Comparison of ENCODE assay signal across 16 cellular contexts in genomic region chr21:38165466-38166213, GRCh38.
DNase-seq lines count a peak whose midpoint lies in the region; ATAC-seq and TF ChIP-seq lines count a peak whose summit lies in the region.
"Had no signal": no experiment of that assay in that cellular context is flagged by ENCODE, and none has a peak within 500 bp of the region (broad histone marks: within the 10 kb centered on the region; RNA-seq: fewer than 3 reads in every experiment).

No MANE protein-coding gene starts in this region.

- H4K20me1 ChIP-seq in IMR-90 (ENCODE audit: insufficient read depth, low read length), result no peaks in the 10 kb centered on the region

- intact Hi-C loops in IMR-90 (cut with micrococcal nuclease), result no loop called here

- H3K27me3 ChIP-seq in BE2C (no peaks in the 10 kb centered on the region), IMR-90 (ENCODE audit: control insufficient read depth, insufficient read depth, low read length) (peaks cover 6% of the 10 kb centered on the region; the same call in 1 of the 2 replicates), H7 (ENCODE audit: control insufficient read depth, insufficient read depth, low read length) (no peaks in the 10 kb centered on the region)
- H3K27me3 ChIP-seq: pancreas had no signal

- H2BK5ac ChIP-seq in IMR-90 (ENCODE audit: low read depth, low read length, poor library complexity, severe bottlenecking), result no peak overlapping the region

- H3K79me1 ChIP-seq in IMR-90 (ENCODE audit: low read depth in 1 of 2, low read length in 2 of 2), result no peaks in the 10 kb centered on the region

- H4K8ac ChIP-seq in IMR-90 (ENCODE audit: low read depth in 2 of 2, low read length in 2 of 2), result no peak overlapping the region

- no peak overlapping the region for H3K18ac ChIP-seq in IMR-90 (ENCODE audit: low read depth, low read length)

- H3K27ac Mint-ChIP-seq in glutamatergic neuron (ENCODE audit: unreplicated experiment), result peak overlapping the region; percentile 96
- H3K27ac Mint-ChIP-seq in activated CD4-positive, alpha-beta memory T cell treated with anti-CD3 and anti-CD28 coated beads, Interleukin-2, amount 10 ng/mL, durations not matched to agents 7 days and 5 days, result no peak overlapping the region
- H3K27ac Mint-ChIP-seq: activated CD4-positive, alpha-beta memory T cell treated with anti-CD3 and anti-CD28 coated beads for 36 hours; activated naive CD4-positive, alpha-beta T cell treated with anti-CD3 and anti-CD28 coated beads for 36 hours; T-cell had no signal

- no peak for TF ChIP-seq POLR2A in IMR-90 (IDR thresholded peaks at IDR 0.05; ENCODE audit: low read depth, low read length)

- H3K36me3 ChIP-seq in BE2C, result no peaks in the 10 kb centered on the region
- H3K36me3 ChIP-seq in IMR-90 (ENCODE audit: control insufficient read depth, insufficient read depth, low read length), result no peaks in the 10 kb centered on the region
- no peaks in the 10 kb centered on the region for H3K36me3 ChIP-seq in H7 (replicated peaks; ENCODE audit: control insufficient read depth, insufficient read depth, low read length)
- H3K36me3 ChIP-seq: pancreas had no signal

- no peak overlapping the region for H2AK9ac ChIP-seq in IMR-90 (replicated peaks; ENCODE audit: low read depth, low read length, poor library complexity)

- no peak for TF ChIP-seq CTCF in BE2C (IDR thresholded peaks at IDR 0.05; ENCODE audit: low read depth, low read length)
- no peak for TF ChIP-seq CTCF in IMR-90 (conservative IDR thresholded peaks at IDR 0.05; ENCODE audit: low read depth, low read length)
- no peak for TF ChIP-seq CTCF in cardiac fibroblast (IDR thresholded peaks at IDR 0.05; ENCODE audit: low read depth, low read length)
- TF ChIP-seq CTCF in glutamatergic neuron (IDR thresholded peaks at IDR 0.05; ENCODE audit: partially characterized antibody, unreplicated experiment), result no peak

- dilution Hi-C loops in IMR-90 (cut with HindIII; ENCODE audit: low sequenced_read_pairs, unreplicated experiment), result no loop called here

- WGBS in IMR-90 (ENCODE audit: extremely low coverage in 2 of 2, insufficient read length in 1 of 2), 2 experiments, result 50% methylated on average over 2 of the region's 11 CpGs; no CpG with 5 or more reads in 1 of the 2 experiments

- peaks cover 11% of the 10 kb centered on the region for H3K9me3 Mint-ChIP-seq in glutamatergic neuron (ENCODE audit: unreplicated experiment)
- no peaks in the 10 kb centered on the region for H3K9me3 Mint-ChIP-seq in activated CD4-positive, alpha-beta memory T cell treated with anti-CD3 and anti-CD28 coated beads, Interleukin-2, amount 10 ng/mL, durations not matched to agents 7 days and 5 days
- H3K9me3 Mint-ChIP-seq: activated CD4-positive, alpha-beta memory T cell treated with anti-CD3 and anti-CD28 coated beads for 36 hours; activated naive CD4-positive, alpha-beta T cell treated with anti-CD3 and anti-CD28 coated beads for 36 hours; T-cell had no signal

- peak overlapping the region; percentile 56 for H3K4me3 Mint-ChIP-seq in glutamatergic neuron (ENCODE audit: unreplicated experiment)
- no peak overlapping the region for H3K4me3 Mint-ChIP-seq in activated CD4-positive, alpha-beta memory T cell treated with anti-CD3 and anti-CD28 coated beads, Interleukin-2, amount 10 ng/mL, durations not matched to agents 7 days and 5 days
- H3K4me3 Mint-ChIP-seq: activated CD4-positive, alpha-beta memory T cell treated with anti-CD3 and anti-CD28 coated beads for 36 hours; activated naive CD4-positive, alpha-beta T cell treated with anti-CD3 and anti-CD28 coated beads for 36 hours; T-cell had no signal

- no TSS peak for BruUV-seq in IMR-90 (replicated peaks; lab: Mats Ljungman, UMichigan)

- no peak overlapping the region for H4K5ac ChIP-seq in IMR-90 (ENCODE audit: low read depth, low read length)

- TF ChIP-seq RAD21 in IMR-90 (IDR thresholded peaks at IDR 0.05; ENCODE audit: low read length), result no peak

- CTCF ChIA-PET in IMR-90 (lab: Yijun Ruan, JAX), result interaction anchor here (6.6 kb wide), 1 partner anchor 186 kb away, joined by 48 read pairs; no protein-coding TSS in a partner anchor
- CTCF ChIA-PET in activated CD4-positive, alpha-beta memory T cell treated with anti-CD3 and anti-CD28 coated beads, Interleukin-2, amount 10 ng/mL, durations not matched to agents 7 days and 5 days (lab: Charles Lee), result no interaction called here

- no peak overlapping the region for H3K14ac ChIP-seq in IMR-90 (replicated peaks; ENCODE audit: low read depth, low read length)

- POLR2A ChIA-PET in IMR-90 (lab: Charles Lee; ENCODE audit: unreplicated experiment), result no interaction called here
- POLR2A ChIA-PET in activated CD4-positive, alpha-beta memory T cell treated with anti-CD3 and anti-CD28 coated beads, Interleukin-2, amount 10 ng/mL, durations not matched to agents 7 days and 5 days (lab: Charles Lee), result no interaction called here

- H3K4me3 ChIP-seq in BE2C (ENCODE audit: low read depth, low read length) (no peak overlapping the region), IMR-90 (ENCODE audit: insufficient read depth, low read depth, low read length) (no peak overlapping the region), cardiac fibroblast (replicated peaks in 1 of 2; ENCODE audit: low read depth in 2 of 2, low read length in 2 of 2) (no peak overlapping the region), H7 (ENCODE audit: insufficient read depth, low read depth, low read length) (no peak overlapping the region)
- H3K4me3 ChIP-seq: pancreas had no signal

- no peak overlapping the region for H3K56ac ChIP-seq in IMR-90 (ENCODE audit: extremely low read depth, insufficient read depth, low read length)

- H3K4me1 ChIP-seq in BE2C, result no peaks in the 10 kb centered on the region
- peaks cover 5% of the 10 kb centered on the region for H3K4me1 ChIP-seq in IMR-90 (ENCODE audit: control insufficient read depth, insufficient read depth, low read length)

- peak; percentile 32; the same call in 1 of the 2 replicates for ATAC-seq in IMR-90 (ENCODE audit: low read depth)
- ATAC-seq in GM18909 (IDR thresholded peaks at IDR 0.05; ENCODE audit: poor library complexity, unreplicated experiment), result no peak
- ATAC-seq: T-cell had no signal

- no peak overlapping the region for H2BK15ac ChIP-seq in IMR-90 (ENCODE audit: low read depth, low read length)

- no peaks in the 10 kb centered on the region for H3K36me3 Mint-ChIP-seq in glutamatergic neuron (ENCODE audit: unreplicated experiment)
- H3K36me3 Mint-ChIP-seq in activated CD4-positive, alpha-beta memory T cell treated with anti-CD3 and anti-CD28 coated beads, Interleukin-2, amount 10 ng/mL, durations not matched to agents 7 days and 5 days (ENCODE audit: low read depth), result no peaks in the 10 kb centered on the region
- H3K36me3 Mint-ChIP-seq: activated CD4-positive, alpha-beta memory T cell treated with anti-CD3 and anti-CD28 coated beads for 36 hours; T-cell had no signal

- no peak overlapping the region; the same call in 1 of the 2 replicates for H2AK5ac ChIP-seq in IMR-90 (ENCODE audit: low read depth, low read length)

- peaks cover 10% of the 10 kb centered on the region for H3K27me3 Mint-ChIP-seq in glutamatergic neuron (ENCODE audit: unreplicated experiment)
- no peaks in the 10 kb centered on the region for H3K27me3 Mint-ChIP-seq in activated CD4-positive, alpha-beta memory T cell treated with anti-CD3 and anti-CD28 coated beads, Interleukin-2, amount 10 ng/mL, durations not matched to agents 7 days and 5 days
- H3K27me3 Mint-ChIP-seq: activated CD4-positive, alpha-beta memory T cell treated with anti-CD3 and anti-CD28 coated beads for 36 hours had no signal

- no peak overlapping the region for H3K9ac ChIP-seq in IMR-90 (ENCODE audit: low read depth, low read length)

- peaks cover 35% of the 10 kb centered on the region for H3K4me1 Mint-ChIP-seq in glutamatergic neuron (ENCODE audit: low read depth, unreplicated experiment)
- no peaks in the 10 kb centered on the region for H3K4me1 Mint-ChIP-seq in activated CD4-positive, alpha-beta memory T cell treated with anti-CD3 and anti-CD28 coated beads, Interleukin-2, amount 10 ng/mL, durations not matched to agents 7 days and 5 days
- H3K4me1 Mint-ChIP-seq: T-cell had no signal

- H3K4me2 ChIP-seq in IMR-90 (ENCODE audit: low read depth, low read length), result no peak overlapping the region

- H3K9me3 ChIP-seq in BE2C (no peaks in the 10 kb centered on the region), IMR-90 (ENCODE audit: control insufficient read depth, insufficient read depth, low read length) (no peaks in the 10 kb centered on the region)
- H3K9me3 ChIP-seq: pancreas had no signal

- peaks cover 3% of the 10 kb centered on the region; the same call in 1 of the 2 replicates for H3K9me1 ChIP-seq in IMR-90 (ENCODE audit: insufficient read depth, low read length)

- H3K4ac ChIP-seq in IMR-90 (ENCODE audit: low read depth, low read length), result no peak overlapping the region

- H2BK20ac ChIP-seq in IMR-90 (ENCODE audit: low read depth, low read length), result no peak overlapping the region

- in situ Hi-C loops in IMR-90 (cut with MboI; ENCODE audit: low sequenced_read_pairs), result no loop called here

- H2AFZ ChIP-seq in IMR-90 (replicated peaks; ENCODE audit: low read length, poor library complexity), result no peak overlapping the region

- no peak overlapping the region for H4K91ac ChIP-seq in IMR-90 (ENCODE audit: insufficient read depth, low read depth, low read length)

- no peak overlapping the region for H2BK120ac ChIP-seq in IMR-90 (ENCODE audit: low read depth, low read length)

- no peak overlapping the region for H3K23ac ChIP-seq in IMR-90 (ENCODE audit: low read depth, low read length)

- DNase-seq in BE2C (peak; percentile 3), IMR-90 (peak; percentile 59), cardiac fibroblast (ENCODE audit: low read depth in 2 of 2) (peak; percentile 3 to 17), glutamatergic neuron (peak; percentile 46), H7 (no peak)
- DNase-seq in activated CD4-positive, alpha-beta memory T cell treated with anti-CD3 and anti-CD28 coated beads, Interleukin-2, amount 10 ng/mL, durations not matched to agents 7 days and 5 days, result no peak
- DNase-seq in central memory CD4-positive, alpha-beta T cell, result no peak
- DNase-seq: activated CD4-positive, alpha-beta memory T cell treated with anti-CD3 and anti-CD28 coated beads for 36 hours; activated naive CD4-positive, alpha-beta T cell treated with anti-CD3 and anti-CD28 coated beads for 36 hours; activated T-cell treated with anti-CD3 and anti-CD28 coated beads, Interleukin-2, amount 50 U/mL, for 1 hour; NCI-H1417; NCI-H345; pancreas; stimulated activated CD4-positive, alpha-beta T cell treated with anti-CD3 and anti-CD28 coated beads, Interleukin-4, amount 100 ng/mL, for 1 hour; T-cell had no signal

- H3K27ac ChIP-seq in IMR-90 (ENCODE audit: insufficient read depth, low read length), result no peak overlapping the region
- H3K27ac ChIP-seq: pancreas had no signal

TF ChIP-seq in IMR-90, 13 proteins besides CTCF, POLR2A, EP300 and RAD21 (continues in another document):
- no peak for TF ChIP-seq BHLHE40 (IDR thresholded peaks at IDR 0.05; ENCODE audit: low read depth, low read length)

Comparison
In these comparisons a context has a peak if more than half of its experiments do, and no peak if none do; other contexts are left out.
1. DNase-seq: peak in BE2C (single experiment), IMR-90 (single experiment), cardiac fibroblast (2 of 2) and glutamatergic neuron (single experiment); none in H7 (single experiment), activated CD4-positive, alpha-beta memory T cell treated with anti-CD3 and anti-CD28 coated beads, Interleukin-2, amount 10 ng/mL, durations not matched to agents 7 days and 5 days (single experiment) and central memory CD4-positive, alpha-beta T cell (single experiment).